In genomic region chr14:105687171-105688022, GRCh38 we compare ENCODE assay signal across 7 cellular contexts.
A peak's percentile ranks its signal among the peaks of the same experiment; 100 is the strongest.
DNase-seq lines count a peak whose midpoint lies in the region; ATAC-seq, FAIRE-seq and TF ChIP-seq lines count a peak whose summit lies in the region.
"Not testable (repeated sequence)": the region's sequence is repeated elsewhere in the genome, so short reads cannot be mapped to it uniquely, and the experiment has no call there.

No MANE protein-coding gene starts in this region.

- not testable (repeated sequence) for H3K36me3 ChIP-seq in CD4-positive, CD25-positive, alpha-beta regulatory T cell (ENCODE audit: control insufficient read depth, insufficient read depth, low read length); MM.1S (replicated peaks; ENCODE audit: insufficient read depth, low read length); SU-DHL-6 (ENCODE audit: low read length); GM12878 (ENCODE audit: control insufficient read depth in 2 of 2, insufficient read depth in 2 of 2, low read length in 1 of 2)

- H3F3A ChIP-seq in MM.1S (ENCODE audit: insufficient read depth, low read length): not testable (repeated sequence)
- peaks cover 31% of the 10 kb centered on the region for H3F3A ChIP-seq in SU-DHL-6 (ENCODE audit: insufficient read depth)

- H3K27ac ChIP-seq in CD4-positive, CD25-positive, alpha-beta regulatory T cell (ENCODE audit: insufficient read depth, low read length, poor library complexity, severe bottlenecking): not testable (repeated sequence)
- peak overlapping the region; percentile 70; the same call in 1 of the 2 replicates for H3K27ac ChIP-seq in MM.1S (ENCODE audit: low read length)
- H3K27ac ChIP-seq in SU-DHL-6 (ENCODE audit: low read depth, low read length): peak overlapping the region; percentile 97
- peak overlapping the region; percentile 82 for H3K27ac ChIP-seq in GM12878 (ENCODE audit: control insufficient read depth, insufficient read depth)

- TF ChIP-seq CTCF in MM.1S (IDR thresholded peaks at IDR 0.05; ENCODE audit: low read length); SU-DHL-6 (IDR thresholded peaks at IDR 0.05; ENCODE audit: insufficient read depth, low read length, poor library complexity, severe bottlenecking); GM12878 (IDR thresholded peaks at IDR 0.05 in 2 of 3, conservative IDR thresholded peaks at IDR 0.05 in 1 of 3; ENCODE audit: control insufficient read depth in 2 of 3, extremely low read depth in 1 of 3, insufficient read depth in 1 of 3, low read depth in 3 of 3, low read length in 3 of 3): not testable (repeated sequence)

- H3K9me3 Mint-ChIP-seq in CD4-positive, CD25-positive, alpha-beta regulatory T cell: not testable (repeated sequence)

- not testable (repeated sequence) for BruUV-seq in GM12878 (replicated peaks; lab: Mats Ljungman, UMichigan)

- H3K9me3 ChIP-seq in CD4-positive, CD25-positive, alpha-beta regulatory T cell (ENCODE audit: control insufficient read depth in 2 of 2, low read length in 2 of 2); MM.1S (replicated peaks; ENCODE audit: insufficient read depth, low read length); SU-DHL-6 (ENCODE audit: insufficient read depth, low read length); GM12878 (replicated peaks; ENCODE audit: control insufficient read depth, insufficient read depth, low read length): not testable (repeated sequence)

- ATAC-seq in CD4-positive, CD25-positive, alpha-beta regulatory T cell (ENCODE audit: low read depth in 2 of 2); GM12878; left lobe of liver: not testable (repeated sequence)

- not testable (repeated sequence) for H2AFZ ChIP-seq in MM.1S (ENCODE audit: low read length); SU-DHL-6 (ENCODE audit: low read depth, low read length, severe bottlenecking); GM12878 (ENCODE audit: control insufficient read depth, low read depth, low read length)

- DNase-seq in CD4-positive, CD25-positive, alpha-beta regulatory T cell; GM19239 (ENCODE audit: insufficient read length, low spot score); MM.1S; GM12878 (ENCODE audit: low read depth, low spot score): not testable (repeated sequence)
- DNase-seq in left lobe of liver (ENCODE audit: low spot score) (peak; percentile 22), posterior vena cava (ENCODE audit: low spot score) (peak; percentile 56)

- POLR2A ChIA-PET in GM12878 (lab: Charles Lee): not testable (repeated sequence)

- RAD21 ChIA-PET in GM12878 (lab: Charles Lee; ENCODE audit: unreplicated experiment): not testable (repeated sequence)

- not testable (repeated sequence) for TF ChIP-seq EP300 in GM12878 (IDR thresholded peaks at IDR 0.05; ENCODE audit: borderline replicate concordance in 1 of 2, control insufficient read depth in 1 of 2, low read depth in 2 of 2, low read length in 2 of 2)

- 0 out of 2 replicates have a peak, but pooled peaks have one; percentile 41 for TF ChIP-seq POLR2A in GM12878 (IDR thresholded peaks at IDR 0.05; ENCODE audit: low read depth, low read length)

- peak; percentile 76 for FAIRE-seq in GM19239 (lab: Jason Lieb, UNC)
- not testable (repeated sequence) for FAIRE-seq in GM12878 (lab: Jason Lieb, UNC)

- H3K4me2 ChIP-seq in MM.1S (ENCODE audit: low read depth, low read length): not testable (repeated sequence)
- H3K4me2 ChIP-seq in SU-DHL-6 (ENCODE audit: low read depth, low read length, poor library complexity, severe bottlenecking) (peak overlapping the region; percentile 48), GM12878 (ENCODE audit: control insufficient read depth, insufficient read depth) (peak overlapping the region; percentile 35; the same call in 1 of the 2 replicates)

- in situ Hi-C loops in GM12878 (cut with MboI): not testable (repeated sequence)

- not testable (repeated sequence) for H3K9me2 ChIP-seq in MM.1S (replicated peaks; ENCODE audit: insufficient read depth, low read length); SU-DHL-6 (replicated peaks; ENCODE audit: insufficient read depth, low read length)

- not testable (repeated sequence) for H3K79me2 ChIP-seq in MM.1S (ENCODE audit: low read length)
- H3K79me2 ChIP-seq in SU-DHL-6 (ENCODE audit: insufficient read depth, low read length): peaks cover 12% of the 10 kb centered on the region; the same call in 1 of the 2 replicates
- peaks cover 34% of the 10 kb centered on the region for H3K79me2 ChIP-seq in GM12878 (ENCODE audit: control insufficient read depth, insufficient read depth, low read length)

- SMC1A ChIA-PET in GM12878 (lab: Charles Lee; ENCODE audit: uncharacterized antibody, unreplicated experiment): not testable (repeated sequence)

- not testable (repeated sequence) for H3K4me3 Mint-ChIP-seq in CD4-positive, CD25-positive, alpha-beta regulatory T cell

- not testable (repeated sequence) for H3K36me3 Mint-ChIP-seq in CD4-positive, CD25-positive, alpha-beta regulatory T cell

- not testable (repeated sequence) for TF ChIP-seq RAD21 in GM12878 (IDR thresholded peaks at IDR 0.05; ENCODE audit: insufficient read depth, low read depth, low read length)

- CTCF ChIA-PET in GM12878 (lab: Yijun Ruan, JAX): interaction anchor here (0.7 kb wide), 1 partner anchor 592 kb away, joined by 3 read pairs; no protein-coding TSS in a partner anchor

- H3K4me1 Mint-ChIP-seq in CD4-positive, CD25-positive, alpha-beta regulatory T cell: peaks cover 0 to 10% (median 7%) of the 10 kb centered on the region in 4 donors

- not testable (repeated sequence) for H3K9ac ChIP-seq in MM.1S (ENCODE audit: low read length)
- H3K9ac ChIP-seq in SU-DHL-6 (ENCODE audit: low read length) (peak overlapping the region; percentile 56), GM12878 (ENCODE audit: control insufficient read depth, insufficient read depth, low read length) (peak overlapping the region; percentile 54; the same call in 1 of the 2 replicates)

- H3K27me3 Mint-ChIP-seq in CD4-positive, CD25-positive, alpha-beta regulatory T cell: not testable (repeated sequence)

- 59% methylated on average over 23 of the region's 23 CpGs for WGBS in GM12878 (ENCODE audit: insufficient coverage, insufficient replicate concordance, low lambda C conversion rate, missing lambda C conversion rate)

- not testable (repeated sequence) for H3K4me3 ChIP-seq in CD4-positive, CD25-positive, alpha-beta regulatory T cell (ENCODE audit: low read depth, low read length); MM.1S (ENCODE audit: low read length); SU-DHL-6 (ENCODE audit: insufficient read depth, low read length, poor library complexity, severe bottlenecking); GM12878

- H3K27me3 ChIP-seq in CD4-positive, CD25-positive, alpha-beta regulatory T cell (ENCODE audit: control insufficient read depth, insufficient read depth, low read length); MM.1S (replicated peaks; ENCODE audit: insufficient read depth, low read length); SU-DHL-6 (ENCODE audit: low read length); GM12878 (replicated peaks in 1 of 2; ENCODE audit: control insufficient read depth in 2 of 2, insufficient read depth in 2 of 2, low read length in 1 of 2): not testable (repeated sequence)

- not testable (repeated sequence) for H3K4me1 ChIP-seq in CD4-positive, CD25-positive, alpha-beta regulatory T cell (ENCODE audit: control insufficient read depth, insufficient read depth, low read length, poor library complexity, severe bottlenecking)
- H3K4me1 ChIP-seq in MM.1S (ENCODE audit: low read length) (peaks cover 13% of the 10 kb centered on the region; the same call in 1 of the 2 replicates), GM12878 (ENCODE audit: control insufficient read depth, insufficient read depth, low read length) (peaks cover 68% of the 10 kb centered on the region)

- peak overlapping the region in 2 of 3 donors; percentile 9 to 23 for H3K27ac Mint-ChIP-seq in CD4-positive, CD25-positive, alpha-beta regulatory T cell

- H4K20me1 ChIP-seq in MM.1S (ENCODE audit: insufficient read depth, low read length); SU-DHL-6 (ENCODE audit: low read depth, low read length); GM12878 (ENCODE audit: control insufficient read depth, insufficient read depth): not testable (repeated sequence)

- intact Hi-C loops in GM12878 (cut with micrococcal nuclease; ENCODE audit: unreplicated experiment): loop anchor here (5.0 kb wide), 1 partner anchor 120 kb away; no protein-coding TSS in a partner anchor
- intact Hi-C loops in posterior vena cava (cut with DNase I): not testable (repeated sequence)

TF ChIP-seq in GM12878, 131 proteins besides CTCF, POLR2A, EP300 and RAD21 (continues in another document):
- TF ChIP-seq MTA3 (IDR thresholded peaks at IDR 0.05; ENCODE audit: borderline replicate concordance, low read length) (0 out of 2 replicates have a peak, but pooled peaks have one; percentile 69), PBX3 (IDR thresholded peaks at IDR 0.05; ENCODE audit: insufficient replicate concordance, low read depth, low read length) (peak; percentile 11), HDGF (IDR thresholded peaks at IDR 0.05) (peak; percentile 85), RUNX3 (IDR thresholded peaks at IDR 0.05; ENCODE audit: low read length) (peak; percentile 20; the same call in 1 of the 2 replicates)
